25 cellular contexts compared by ENCODE assay signal in the genomic region with DNA sequence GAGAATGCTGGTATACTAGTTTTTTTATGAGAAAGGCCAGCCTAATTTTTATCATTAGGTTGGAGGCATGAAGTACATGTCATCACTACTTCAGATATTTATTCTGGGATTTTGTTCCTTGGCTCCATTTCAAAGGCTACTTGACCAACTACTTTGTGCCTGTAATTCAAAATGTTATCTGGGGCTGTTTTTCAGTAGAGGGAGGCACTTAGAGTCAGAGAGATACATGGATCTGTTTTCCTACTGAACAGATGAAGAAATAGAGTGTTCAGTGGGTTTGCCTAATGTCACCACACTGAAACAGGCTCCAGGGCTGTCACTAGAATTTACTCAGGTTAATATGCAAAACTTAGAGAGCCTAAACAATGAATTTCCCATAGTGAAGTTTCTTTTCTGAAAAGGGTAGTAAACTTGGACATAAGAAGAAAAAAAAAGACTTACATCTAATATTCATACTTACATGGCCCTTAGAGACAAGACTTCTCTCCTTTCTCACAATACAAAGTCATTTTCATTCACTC.
"Had no signal": no experiment of that assay in that cellular context is flagged by ENCODE, and none has a peak within 500 bp of the region (broad histone marks: within the 10 kb centered on the region; RNA-seq: fewer than 3 reads in every experiment).

No MANE protein-coding gene starts in this region.

- H3K4me1 ChIP-seq: parathyroid adenoma, psoas muscle, tibial nerve, vagina had no signal

- H3K27ac ChIP-seq: neural progenitor cell, neutrophil, parathyroid adenoma, psoas muscle, right lobe of liver, tibial nerve, vagina had no signal

- H3K4me3 ChIP-seq: lung, neural progenitor cell, psoas muscle, right lobe of liver, smooth muscle cell, tibial nerve, vagina had no signal

- H3K27me3 ChIP-seq: neural progenitor cell, neutrophil, right lobe of liver, tibial nerve, vagina had no signal

- H3K36me3 ChIP-seq: neural progenitor cell, neutrophil, right lobe of liver, tibial nerve, vagina had no signal

- DNase-seq: islet precursor cell; left cardiac atrium; mesendoderm; naive B cell; natural killer cell; nephron progenitor cell; occipital lobe; psoas muscle; right lobe of liver; stimulated activated CD4-positive, alpha-beta T cell treated with anti-CD3 and anti-CD28 coated beads, Interleukin-1b, Interleukin-23, amount 100 ng/mL, for 48 hours; stimulated activated CD4-positive, alpha-beta T cell treated with anti-CD3 and anti-CD28 coated beads, Interleukin-2, amount 100 ng/mL, for 48 hours; stimulated activated CD4-positive, alpha-beta T cell treated with anti-CD3 and anti-CD28 coated beads, Interleukin-4, amount 100 ng/mL, for 4 hours; stimulated activated CD8-positive, alpha-beta memory T cell treated with anti-CD3 and anti-CD28 coated beads, Interleukin-4, amount 100 ng/mL, for 48 hours; stimulated activated naive CD4-positive, alpha-beta T cell treated with Interleukin-2 at 50 U/mL for 16 hours; stimulated activated naive CD8-positive, alpha-beta T cell treated with anti-CD3 and anti-CD28 coated beads, Interleukin-15, amount 100 ng/mL, for 72 hours; substantia nigra had no signal

- H3K4me2 ChIP-seq: neural progenitor cell, smooth muscle cell had no signal

- ATAC-seq: left lobe of liver; natural killer cell; psoas muscle; stimulated activated memory B cell treated with anti-CD40 and anti-IgM and Interleukin-4, amounts not matched to agents 10 μg/mL and 1 μg/mL and 100 μg/mL, for 72 hours; stimulated activated naive CD8-positive, alpha-beta T cell treated with anti-CD3 and anti-CD28 coated beads, Interleukin-15, amount 100 ng/mL, for 72 hours had no signal

- H3K9ac ChIP-seq: neural progenitor cell, parathyroid adenoma had no signal

- H2AFZ ChIP-seq: neural progenitor cell, parathyroid adenoma had no signal

- H3K9me3 ChIP-seq: neutrophil, psoas muscle, right lobe of liver, tibial nerve, vagina had no signal

- H3K79me2 ChIP-seq: parathyroid adenoma had no signal
